27 cellular contexts compared by ENCODE assay signal in the genomic region with DNA sequence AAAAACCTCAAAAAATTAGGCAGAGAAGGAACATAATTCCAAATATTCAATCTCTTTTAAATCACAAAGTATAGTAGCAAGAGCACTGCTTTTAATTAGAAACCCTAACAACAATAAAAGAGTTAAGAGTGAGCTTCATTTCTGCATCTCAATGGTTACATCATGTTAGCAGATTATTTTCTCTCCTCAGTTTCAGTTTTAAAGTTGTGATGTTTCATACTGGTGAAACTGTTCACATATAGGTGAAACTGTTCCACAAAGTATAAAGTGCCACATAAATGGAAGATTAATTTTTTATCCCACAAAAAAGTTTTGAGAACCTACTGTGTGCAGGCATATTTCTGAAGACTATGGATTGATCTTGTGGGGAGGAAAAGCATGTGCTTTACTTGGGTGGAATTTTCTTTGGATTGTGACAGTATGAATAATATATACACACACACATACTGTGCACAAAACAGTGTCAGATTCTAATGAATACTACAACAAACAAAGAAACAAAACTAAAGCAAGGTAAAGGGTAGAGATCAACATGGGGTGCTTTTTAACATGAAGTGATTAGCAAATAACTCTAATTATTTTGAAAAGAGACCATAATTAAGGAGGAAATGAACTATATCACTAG. TPM values are rescaled to one million over a fixed set of nuclear protein-coding genes. Genes with fewer than 3 reads are reported as not detected.
DNase-seq lines count a peak whose midpoint lies in the region; ATAC-seq, FAIRE-seq and TF ChIP-seq lines count a peak whose summit lies in the region.
"Had no signal": no experiment of that assay in that cellular context is flagged by ENCODE, and none has a peak within 500 bp of the region (broad histone marks: within the 10 kb centered on the region; RNA-seq: fewer than 3 reads in every experiment).

No MANE protein-coding gene starts in this region.

- H3K4me1 Mint-ChIP-seq in T-cell, result no peaks in the 10 kb centered on the region
- H3K4me1 Mint-ChIP-seq: activated naive CD4-positive, alpha-beta T cell treated with anti-CD3 and anti-CD28 coated beads, Interleukin-2, amount 10 ng/mL, durations not matched to agents 7 days and 5 days had no signal

- H3K4me2 ChIP-seq in MM.1S (ENCODE audit: low read depth, low read length), result peak overlapping the region; percentile 16; the same call in 1 of the 2 replicates

- peaks cover 24% of the 10 kb centered on the region for H3K4me1 ChIP-seq in ACC112 (ENCODE audit: control insufficient read depth, insufficient read depth, low read length, unreplicated experiment)
- no peaks in the 10 kb centered on the region for H3K4me1 ChIP-seq in MM.1S (ENCODE audit: low read length)
- peaks cover 4% of the 10 kb centered on the region for H3K4me1 ChIP-seq in lower lobe of right lung

- CTCF ChIA-PET in T-cell (lab: Charles Lee), result no interaction called here

- no peak for TF ChIP-seq CTCF in MM.1S (IDR thresholded peaks at IDR 0.05; ENCODE audit: low read length)
- no peak for TF ChIP-seq CTCF in bronchial epithelial cell (IDR thresholded peaks at IDR 0.05; ENCODE audit: insufficient read depth, low read length, severe bottlenecking)
- TF ChIP-seq CTCF in fibroblast of villous mesenchyme (IDR thresholded peaks at IDR 0.05; ENCODE audit: insufficient read depth, low read depth, low read length), result no peak
- no peak for TF ChIP-seq CTCF in lower lobe of right lung (IDR thresholded peaks at IDR 0.05)

- no peak for FAIRE-seq in bronchial epithelial cell (lab: Jason Lieb, UNC)

- no peak overlapping the region for H3K27ac Mint-ChIP-seq in T-cell
- H3K27ac Mint-ChIP-seq: activated naive CD4-positive, alpha-beta T cell treated with anti-CD3 and anti-CD28 coated beads, Interleukin-2, amount 10 ng/mL, durations not matched to agents 7 days and 5 days had no signal

- H3K36me3 ChIP-seq in ACC112 (ENCODE audit: insufficient read depth, low read length) (no peaks in the 10 kb centered on the region), MM.1S (replicated peaks; ENCODE audit: insufficient read depth, low read length) (no peaks in the 10 kb centered on the region), bronchial epithelial cell (ENCODE audit: control insufficient read depth, insufficient read depth, low read length) (no peaks in the 10 kb centered on the region), lower lobe of right lung (no peaks in the 10 kb centered on the region)

- no peak overlapping the region for H3K4me3 Mint-ChIP-seq in T-cell
- H3K4me3 Mint-ChIP-seq: activated naive CD4-positive, alpha-beta T cell treated with anti-CD3 and anti-CD28 coated beads, Interleukin-2, amount 10 ng/mL, durations not matched to agents 7 days and 5 days; activated T-cell treated with anti-CD3 and anti-CD28 coated beads, Interleukin-2, amount 50 U/mL, for 4 hours had no signal

- H3K4me3 ChIP-seq in ACC112 (ENCODE audit: low read depth, low read length) (peak overlapping the region; percentile 67), MM.1S (ENCODE audit: low read length) (no peak overlapping the region), bronchial epithelial cell (ENCODE audit: low read depth, low read length) (no peak overlapping the region), fibroblast of villous mesenchyme (ENCODE audit: low read depth, low read length) (no peak overlapping the region), lower lobe of right lung (no peak overlapping the region)
- H3K4me3 ChIP-seq: testis had no signal

- peaks cover 13 to 20% (median 16%) of the 10 kb centered on the region in 3 donors for H3K9me3 Mint-ChIP-seq in T-cell

- POLR2A ChIA-PET in T-cell (lab: Charles Lee), result no interaction called here

- intact Hi-C loops in lower lobe of right lung (cut with DNase I), result no loop called here

- ATAC-seq in lower lobe of right lung, result no peak
- ATAC-seq in T-cell (replicated peaks in 1 of 4), result no peak
- ATAC-seq: activated T-cell treated with anti-CD3 and anti-CD28 coated beads, Interleukin-2, amount 50 U/mL, for 4 hours; right cardiac atrium had no signal

- H3K9me3 ChIP-seq in MM.1S (replicated peaks; ENCODE audit: insufficient read depth, low read length) (no peaks in the 10 kb centered on the region), lower lobe of right lung (peaks cover 6% of the 10 kb centered on the region)
- H3K9me3 ChIP-seq: testis had no signal

- H3K36me3 Mint-ChIP-seq in T-cell, result no peaks in the 10 kb centered on the region
- H3K36me3 Mint-ChIP-seq: activated naive CD4-positive, alpha-beta T cell treated with anti-CD3 and anti-CD28 coated beads, Interleukin-2, amount 10 ng/mL, durations not matched to agents 7 days and 5 days had no signal

- H4K20me1 ChIP-seq in MM.1S (ENCODE audit: insufficient read depth, low read length), result no peaks in the 10 kb centered on the region

- H3K27me3 Mint-ChIP-seq in T-cell, result peaks cover 0 to 6% of the 10 kb centered on the region in 2 donors
- H3K27me3 Mint-ChIP-seq: activated naive CD4-positive, alpha-beta T cell treated with anti-CD3 and anti-CD28 coated beads, Interleukin-2, amount 10 ng/mL, durations not matched to agents 7 days and 5 days had no signal

- H3K27me3 ChIP-seq in ACC112 (ENCODE audit: insufficient read depth, low read length) (no peaks in the 10 kb centered on the region), MM.1S (replicated peaks; ENCODE audit: insufficient read depth, low read length) (no peaks in the 10 kb centered on the region), bronchial epithelial cell (ENCODE audit: control insufficient read depth, insufficient read depth, low read length) (no peaks in the 10 kb centered on the region), lower lobe of right lung (ENCODE audit: low read depth) (no peaks in the 10 kb centered on the region)
- H3K27me3 ChIP-seq: testis had no signal

- H2AFZ ChIP-seq in ACC112 (ENCODE audit: low read length, unreplicated experiment), result peak overlapping the region; percentile 99
- H2AFZ ChIP-seq in MM.1S (ENCODE audit: low read length), result no peak overlapping the region

- H3K27ac ChIP-seq in ACC112 (ENCODE audit: low read depth, low read length) (no peak overlapping the region; the same call in 1 of the 2 replicates), MM.1S (ENCODE audit: low read length) (no peak overlapping the region), lower lobe of right lung (no peak overlapping the region)
- H3K27ac ChIP-seq: RWPE1, testis had no signal

- no peaks in the 10 kb centered on the region for H3F3A ChIP-seq in MM.1S (ENCODE audit: insufficient read depth, low read length)

- H3K9ac ChIP-seq in MM.1S (ENCODE audit: low read length), result no peak overlapping the region

- H3K79me2 ChIP-seq in ACC112 (ENCODE audit: control insufficient read depth, insufficient read depth, low read length, unreplicated experiment), result no peaks in the 10 kb centered on the region
- no peaks in the 10 kb centered on the region for H3K79me2 ChIP-seq in MM.1S (ENCODE audit: low read length)

- peak; percentile 25 for DNase-seq in MM.1S
- peak; percentile 32 for DNase-seq in bronchial epithelial cell (ENCODE audit: low read depth)
- DNase-seq in fibroblast of villous mesenchyme (ENCODE audit: low read depth), result peak; percentile 47
- DNase-seq in OCI-M2 (lab: John Stamatoyannopoulos, UW; ENCODE audit: unreplicated experiment), result no peak
- DNase-seq in lower lobe of right lung, result no peak
- DNase-seq in medulla oblongata (ENCODE audit: extremely low spot score), result no peak
- DNase-seq in T-cell, result no peak
- DNase-seq: activated CD4-positive, alpha-beta T cell treated with anti-CD3 and anti-CD28 coated beads for 1 hour; activated CD8-positive, alpha-beta memory T cell treated with anti-CD3 and anti-CD28 coated beads for 24 hours; activated naive CD4-positive, alpha-beta T cell treated with anti-CD3 and anti-CD28 coated beads, Interleukin-2, amount 10 ng/mL, durations not matched to agents 7 days and 5 days; activated T-cell treated with anti-CD3 and anti-CD28 coated beads, Interleukin-2, amount 50 U/mL, for 4 hours; aorta; C1 segment of cervical spinal cord; hippocampal formation; islet precursor cell; KBM-7; NCI-H1930; NCI-H446 treated with DMSO at 0.1 percent for 48 hours; NK-92 treated with Interleukin-12 subunit alpha and Interleukin-12 subunit beta, amount 100 ng/mL, for 24 hours; nucleus accumbens; right cardiac atrium; testis had no signal

- H3K9me2 ChIP-seq in MM.1S (replicated peaks; ENCODE audit: insufficient read depth, low read length), result no peaks in the 10 kb centered on the region

RNA-seq across cellular contexts. Expression of a gene that starts 17.1 kb away (rescaled TPM):
- total RNA-seq in bronchial epithelial cell, result 0.38 and 14.2 TPM in 2 replicates
- total RNA-seq in fibroblast of villous mesenchyme, result 487 and 603 TPM in 2 replicates
- 227 TPM for total RNA-seq in lower lobe of right lung
- total RNA-seq in T-cell, result 1 to 10 TPM in 1 of 5 donors, under 1 TPM in 2, not detected in 2; 0.46 to 1.1 (median 0.61) TPM
- total RNA-seq: A673, lung microvascular endothelial cell had no signal

RNA-seq across cellular contexts. Expression of a gene that starts 36.3 kb away (rescaled TPM):
- not detected in 2 replicates for total RNA-seq in bronchial epithelial cell
- not detected in 2 replicates for total RNA-seq in fibroblast of villous mesenchyme
- total RNA-seq in lower lobe of right lung, result not detected
- total RNA-seq in T-cell, result not detected
- total RNA-seq: A673; activated T-cell treated with anti-CD3 and anti-CD28 coated beads, Interleukin-2, amount 50 U/mL, for 4 hours; aorta; lung microvascular endothelial cell; myocyte; right cardiac atrium had no signal

Comparison
In these comparisons a context has a peak if more than half of its experiments do, and no peak if none do; other contexts are left out.
1. DNase-seq: peak in MM.1S (single experiment), bronchial epithelial cell (single experiment) and fibroblast of villous mesenchyme (single experiment); none in OCI-M2 (single experiment), lower lobe of right lung (single experiment), medulla oblongata (single experiment) and T-cell (0 of 34).
2. RNA of a gene that starts 17.1 kb away (total RNA-seq): 487 to 603 TPM in fibroblast of villous mesenchyme and 227 TPM in lower lobe of right lung (single experiment); 0.38 to 14.2 TPM in bronchial epithelial cell and 0.46 to 1.1 TPM in T-cell; every median in the first group is over 10 times any median in the second.